Comparison of ENCODE assay signal across 8 cellular contexts in the genomic region with DNA sequence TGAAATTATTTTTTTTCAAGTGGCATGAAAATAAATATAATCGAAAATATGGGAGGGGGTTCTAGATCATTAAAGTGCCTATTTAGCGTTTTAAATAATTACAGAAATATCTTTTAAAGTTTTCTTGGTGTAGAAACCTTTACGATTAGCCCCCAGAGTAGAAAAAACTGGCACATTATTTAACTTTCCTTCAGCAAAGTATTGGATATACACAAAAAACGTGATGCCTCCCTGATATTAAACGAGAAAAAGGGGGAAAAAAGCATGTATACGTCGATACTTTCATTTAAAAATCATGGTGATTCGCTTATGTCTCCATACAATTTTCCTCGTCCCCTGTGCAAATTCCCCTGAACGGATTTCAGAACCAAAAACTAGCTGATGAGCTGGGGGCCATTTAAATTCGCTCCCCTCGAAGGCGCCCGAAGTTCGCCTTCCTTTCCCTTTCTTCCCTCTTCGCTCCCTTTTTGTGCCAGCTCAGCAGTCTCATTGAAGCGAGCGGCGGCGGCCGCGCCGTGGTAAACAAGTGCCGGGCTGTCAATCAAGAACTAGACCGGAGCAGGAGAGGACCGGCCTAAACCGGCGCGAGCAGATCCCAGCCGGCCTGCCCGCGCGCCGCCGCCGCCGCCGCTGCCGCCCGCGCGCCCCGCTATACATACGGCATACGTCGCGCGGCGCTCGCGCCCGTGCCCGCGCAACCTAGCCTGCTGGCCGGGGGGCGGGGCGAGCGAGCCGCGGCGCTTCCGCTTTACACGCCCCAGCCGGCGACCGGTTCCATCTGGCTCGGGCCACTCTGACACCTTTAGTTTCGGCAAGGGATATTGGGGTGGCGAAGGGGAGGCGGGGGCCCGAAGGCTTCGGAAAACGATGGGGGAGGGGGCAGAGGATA. TPM values are rescaled to one million over a fixed set of nuclear protein-coding genes. Genes with fewer than 3 reads are reported as not detected.
DNase-seq lines count a peak whose midpoint lies in the region; TF ChIP-seq lines count a peak whose summit lies in the region.

No MANE protein-coding gene starts in this region.

- peak overlapping the region; percentile 94 for H3K4me2 ChIP-seq in neural progenitor cell

- H3K27ac Mint-ChIP-seq in neural progenitor cell, result peak overlapping the region; percentile 100

- DNase-seq in HAP-1 (ENCODE audit: low spot score in 2 of 2) (peak; percentile 94 to 95), MG63 (peak; percentile 99), SHP77 treated with DMSO at 0.1 percent for 48 hours (lab: John Stamatoyannopoulos, UW) (peak; percentile 81), foreskin fibroblast (peak; percentile 94 to 98), neural progenitor cell (ENCODE audit: low spot score) (peak; percentile 99)
- DNase-seq in activated gamma-delta T cell treated with anti-CD3 and anti-CD28 coated beads, Interleukin-2, amount 50 U/mL, for 16 hours (ENCODE audit: low read depth), result peak; percentile 92

- peaks cover 3% of the 10 kb centered on the region for H3K27me3 Mint-ChIP-seq in neural progenitor cell (ENCODE audit: insufficient read depth, low read depth)

- H3K4me1 ChIP-seq in ES-I3 (ENCODE audit: insufficient read depth, low read length), result no peaks in the 10 kb centered on the region; the same call in 1 of the 2 replicates
- H3K4me1 ChIP-seq in HAP-1, result peaks cover 10% of the 10 kb centered on the region
- peaks cover 21% of the 10 kb centered on the region for H3K4me1 ChIP-seq in neural progenitor cell
- H3K4me1 ChIP-seq in stomach smooth muscle (ENCODE audit: control insufficient read depth, insufficient read depth, low read length), result peaks cover 3% of the 10 kb centered on the region

- H3K36me3 ChIP-seq in ES-I3 (ENCODE audit: insufficient read depth, low read length) (peaks cover 4% of the 10 kb centered on the region), HAP-1 (replicated peaks) (peaks cover 51% of the 10 kb centered on the region), MG63 (peaks cover 61% of the 10 kb centered on the region), neural progenitor cell (peaks cover 29% of the 10 kb centered on the region), stomach smooth muscle (ENCODE audit: control insufficient read depth in 2 of 2, insufficient read depth in 2 of 2, low read length in 2 of 2) (peaks cover 5 to 16% of the 10 kb centered on the region in 2 donors)

- H3K4me1 Mint-ChIP-seq in neural progenitor cell, result peaks cover 30% of the 10 kb centered on the region

- no peak overlapping the region for H2AFZ ChIP-seq in neural progenitor cell (replicated peaks)

- peak overlapping the region; percentile 100 for H3K27ac ChIP-seq in neural progenitor cell
- peak overlapping the region; percentile 99 for H3K27ac ChIP-seq in stomach smooth muscle (ENCODE audit: low read length)

- in situ Hi-C loops in HAP-1 (cut with MboI; ENCODE audit: low sequenced_read_pairs), result loop anchor here (10.0 kb wide), 2 partner anchors 275 to 515 kb away; no protein-coding TSS in a partner anchor

- peaks cover 7% of the 10 kb centered on the region for H4K20me1 ChIP-seq in neural progenitor cell (ENCODE audit: low read depth)

- H3K9ac ChIP-seq in ES-I3 (ENCODE audit: low read depth, low read length) (peak overlapping the region; percentile 95), neural progenitor cell (peak overlapping the region; percentile 100), stomach smooth muscle (ENCODE audit: low read length in 2 of 2) (peak overlapping the region; percentile 100)

- TF ChIP-seq CTCF in foreskin fibroblast (IDR thresholded peaks at IDR 0.05; ENCODE audit: low read depth, low read length) (no peak), neural progenitor cell (IDR thresholded peaks at IDR 0.05) (no peak)

- peaks cover 83% of the 10 kb centered on the region for H3F3A ChIP-seq in neural progenitor cell (ENCODE audit: low read depth)

- peaks cover 71% of the 10 kb centered on the region for H3K79me2 ChIP-seq in neural progenitor cell (ENCODE audit: low read depth)

- peaks cover 18% of the 10 kb centered on the region for H3K36me3 Mint-ChIP-seq in neural progenitor cell

- H3K27me3 ChIP-seq in HAP-1 (ENCODE audit: low read depth), result no peaks in the 10 kb centered on the region
- no peaks in the 10 kb centered on the region for H3K27me3 ChIP-seq in MG63
- H3K27me3 ChIP-seq in neural progenitor cell, result no peaks in the 10 kb centered on the region
- no peaks in the 10 kb centered on the region for H3K27me3 ChIP-seq in stomach smooth muscle (ENCODE audit: control insufficient read depth in 1 of 2, insufficient read depth in 2 of 2, low read length in 2 of 2)

- no peaks in the 10 kb centered on the region for H3K9me3 Mint-ChIP-seq in neural progenitor cell

- H3K9me3 ChIP-seq in ES-I3 (ENCODE audit: control insufficient read depth, insufficient read depth, low read length) (no peaks in the 10 kb centered on the region), HAP-1 (no peaks in the 10 kb centered on the region), MG63 (no peaks in the 10 kb centered on the region), neural progenitor cell (ENCODE audit: low read depth) (no peaks in the 10 kb centered on the region), stomach smooth muscle (ENCODE audit: control insufficient read depth in 2 of 2, low read length in 2 of 2) (no peaks in the 10 kb centered on the region)

- H3K4me3 Mint-ChIP-seq in neural progenitor cell, result peak overlapping the region; percentile 98

- H3K4me3 ChIP-seq in HAP-1 (peak overlapping the region; percentile 63), MG63 (peak overlapping the region; percentile 87), foreskin fibroblast (ENCODE audit: low read depth in 1 of 2, low read length in 2 of 2) (peak overlapping the region; percentile 74 to 77), neural progenitor cell (peak overlapping the region; percentile 99), stomach smooth muscle (ENCODE audit: low read length in 2 of 2) (peak overlapping the region; percentile 79 to 95)

RNA-seq across cellular contexts. Expression of a gene that starts 3.3 kb away (rescaled TPM):
- 66.1 and 70.6 TPM in 2 replicates for total RNA-seq in MG63 (2014; rRNA removed; shearing (Covaris generic); ENCODE audit: low replicate concordance)
- total RNA-seq in neural progenitor cell (ENCODE audit: low replicate concordance), result 79.3 and 126 TPM in 2 replicates

Comparison
In these comparisons a context has a peak if more than half of its experiments do, and no peak if none do; other contexts are left out.
1. Peak in every context shown above with its lines: DNase-seq, H3K4me3 ChIP-seq and H3K27ac ChIP-seq.